ENCODE assay signal across 2 cellular contexts in the genomic region with DNA sequence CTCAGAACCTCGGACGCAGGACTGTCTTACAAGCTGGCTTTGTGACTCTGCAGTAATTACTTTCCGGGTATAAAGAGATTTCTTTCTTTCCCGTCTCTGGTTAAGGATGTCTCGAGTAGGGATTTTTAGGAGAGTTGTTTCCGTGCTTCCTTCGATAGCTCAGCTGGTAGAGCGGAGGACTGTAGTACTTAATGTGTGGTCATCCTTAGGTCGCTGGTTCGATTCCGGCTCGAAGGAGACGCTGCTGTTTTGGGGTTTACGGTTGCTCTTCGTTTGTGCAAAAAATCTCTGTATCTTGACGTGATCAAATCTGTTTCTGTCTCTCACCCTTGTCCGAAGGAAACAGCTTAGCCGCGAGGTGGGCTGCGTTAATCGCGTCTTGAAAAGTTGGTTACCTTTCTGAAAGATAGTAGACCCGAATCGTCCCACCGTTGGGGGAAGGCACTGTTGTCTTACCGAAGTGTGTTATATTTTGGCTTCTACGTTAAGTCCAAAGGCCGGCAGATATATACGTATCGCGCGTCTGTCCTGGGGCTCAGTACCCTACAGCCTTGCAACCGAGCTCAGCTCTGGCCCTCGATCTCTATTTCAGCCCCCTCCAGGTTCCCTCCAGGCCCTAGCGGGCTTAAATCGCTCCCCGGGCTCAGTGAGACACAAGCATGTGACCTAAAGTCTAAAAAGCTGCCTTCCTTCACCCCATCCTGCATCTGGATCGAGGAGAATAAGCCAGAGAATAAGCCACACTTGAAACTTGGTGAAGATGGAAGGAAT.
TF ChIP-seq lines count a peak whose summit lies in the region.

No MANE protein-coding gene starts in this region.

TF ChIP-seq in HEK293, 187 proteins besides CTCF, POLR2A, EP300 and RAD21 (continued from another document):
- TF ChIP-seq, protein P1, sequence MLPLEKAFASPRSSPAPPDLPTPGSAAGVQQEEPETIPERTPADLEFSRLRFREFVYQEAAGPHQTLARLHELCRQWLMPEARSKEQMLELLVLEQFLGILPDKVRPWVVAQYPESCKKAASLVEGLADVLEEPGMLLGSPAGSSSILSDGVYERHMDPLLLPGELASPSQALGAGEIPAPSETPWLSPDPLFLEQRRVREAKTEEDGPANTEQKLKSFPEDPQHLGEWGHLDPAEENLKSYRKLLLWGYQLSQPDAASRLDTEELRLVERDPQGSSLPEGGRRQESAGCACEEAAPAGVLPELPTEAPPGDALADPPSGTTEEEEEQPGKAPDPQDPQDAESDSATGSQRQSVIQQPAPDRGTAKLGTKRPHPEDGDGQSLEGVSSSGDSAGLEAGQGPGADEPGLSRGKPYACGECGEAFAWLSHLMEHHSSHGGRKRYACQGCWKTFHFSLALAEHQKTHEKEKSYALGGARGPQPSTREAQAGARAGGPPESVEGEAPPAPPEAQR (tag by site-specific recombination; IDR thresholded peaks at IDR 0.05), result 0 out of 2 replicates have a peak, but pooled peaks have one; percentile 34
- TF ChIP-seq, protein P2, sequence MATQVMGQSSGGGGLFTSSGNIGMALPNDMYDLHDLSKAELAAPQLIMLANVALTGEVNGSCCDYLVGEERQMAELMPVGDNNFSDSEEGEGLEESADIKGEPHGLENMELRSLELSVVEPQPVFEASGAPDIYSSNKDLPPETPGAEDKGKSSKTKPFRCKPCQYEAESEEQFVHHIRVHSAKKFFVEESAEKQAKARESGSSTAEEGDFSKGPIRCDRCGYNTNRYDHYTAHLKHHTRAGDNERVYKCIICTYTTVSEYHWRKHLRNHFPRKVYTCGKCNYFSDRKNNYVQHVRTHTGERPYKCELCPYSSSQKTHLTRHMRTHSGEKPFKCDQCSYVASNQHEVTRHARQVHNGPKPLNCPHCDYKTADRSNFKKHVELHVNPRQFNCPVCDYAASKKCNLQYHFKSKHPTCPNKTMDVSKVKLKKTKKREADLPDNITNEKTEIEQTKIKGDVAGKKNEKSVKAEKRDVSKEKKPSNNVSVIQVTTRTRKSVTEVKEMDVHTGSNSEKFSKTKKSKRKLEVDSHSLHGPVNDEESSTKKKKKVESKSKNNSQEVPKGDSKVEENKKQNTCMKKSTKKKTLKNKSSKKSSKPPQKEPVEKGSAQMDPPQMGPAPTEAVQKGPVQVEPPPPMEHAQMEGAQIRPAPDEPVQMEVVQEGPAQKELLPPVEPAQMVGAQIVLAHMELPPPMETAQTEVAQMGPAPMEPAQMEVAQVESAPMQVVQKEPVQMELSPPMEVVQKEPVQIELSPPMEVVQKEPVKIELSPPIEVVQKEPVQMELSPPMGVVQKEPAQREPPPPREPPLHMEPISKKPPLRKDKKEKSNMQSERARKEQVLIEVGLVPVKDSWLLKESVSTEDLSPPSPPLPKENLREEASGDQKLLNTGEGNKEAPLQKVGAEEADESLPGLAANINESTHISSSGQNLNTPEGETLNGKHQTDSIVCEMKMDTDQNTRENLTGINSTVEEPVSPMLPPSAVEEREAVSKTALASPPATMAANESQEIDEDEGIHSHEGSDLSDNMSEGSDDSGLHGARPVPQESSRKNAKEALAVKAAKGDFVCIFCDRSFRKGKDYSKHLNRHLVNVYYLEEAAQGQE (tag by site-specific recombination; IDR thresholded peaks at IDR 0.05), result peak; percentile 85
- TF ChIP-seq MEIS1 (CRISPR knock-in tag; IDR thresholded peaks at IDR 0.05; ENCODE audit: borderline replicate concordance) (no peak), ZNF366 (tag by site-specific recombination; conservative IDR thresholded peaks at IDR 0.05) (peak; percentile 84), ZFP69B (tag by site-specific recombination; IDR thresholded peaks at IDR 0.05) (peak; percentile 63; the same call in 1 of the 2 replicates), ZBTB17 (tag by site-specific recombination; IDR thresholded peaks at IDR 0.05) (peak; percentile 31; the same call in 1 of the 2 replicates)
- TF ChIP-seq, protein P3, sequence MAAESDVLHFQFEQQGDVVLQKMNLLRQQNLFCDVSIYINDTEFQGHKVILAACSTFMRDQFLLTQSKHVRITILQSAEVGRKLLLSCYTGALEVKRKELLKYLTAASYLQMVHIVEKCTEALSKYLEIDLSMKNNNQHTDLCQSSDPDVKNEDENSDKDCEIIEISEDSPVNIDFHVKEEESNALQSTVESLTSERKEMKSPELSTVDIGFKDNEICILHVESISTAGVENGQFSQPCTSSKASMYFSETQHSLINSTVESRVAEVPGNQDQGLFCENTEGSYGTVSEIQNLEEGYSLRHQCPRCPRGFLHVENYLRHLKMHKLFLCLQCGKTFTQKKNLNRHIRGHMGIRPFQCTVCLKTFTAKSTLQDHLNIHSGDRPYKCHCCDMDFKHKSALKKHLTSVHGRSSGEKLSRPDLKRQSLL (tag by site-specific recombination; IDR thresholded peaks at IDR 0.05), result 0 out of 2 replicates have a peak, but pooled peaks have one; percentile 8

TF ChIP-seq in K562, 482 proteins besides CTCF, POLR2A, EP300 and RAD21 (continued from another document and continues in another):
- TF ChIP-seq, protein P4, sequence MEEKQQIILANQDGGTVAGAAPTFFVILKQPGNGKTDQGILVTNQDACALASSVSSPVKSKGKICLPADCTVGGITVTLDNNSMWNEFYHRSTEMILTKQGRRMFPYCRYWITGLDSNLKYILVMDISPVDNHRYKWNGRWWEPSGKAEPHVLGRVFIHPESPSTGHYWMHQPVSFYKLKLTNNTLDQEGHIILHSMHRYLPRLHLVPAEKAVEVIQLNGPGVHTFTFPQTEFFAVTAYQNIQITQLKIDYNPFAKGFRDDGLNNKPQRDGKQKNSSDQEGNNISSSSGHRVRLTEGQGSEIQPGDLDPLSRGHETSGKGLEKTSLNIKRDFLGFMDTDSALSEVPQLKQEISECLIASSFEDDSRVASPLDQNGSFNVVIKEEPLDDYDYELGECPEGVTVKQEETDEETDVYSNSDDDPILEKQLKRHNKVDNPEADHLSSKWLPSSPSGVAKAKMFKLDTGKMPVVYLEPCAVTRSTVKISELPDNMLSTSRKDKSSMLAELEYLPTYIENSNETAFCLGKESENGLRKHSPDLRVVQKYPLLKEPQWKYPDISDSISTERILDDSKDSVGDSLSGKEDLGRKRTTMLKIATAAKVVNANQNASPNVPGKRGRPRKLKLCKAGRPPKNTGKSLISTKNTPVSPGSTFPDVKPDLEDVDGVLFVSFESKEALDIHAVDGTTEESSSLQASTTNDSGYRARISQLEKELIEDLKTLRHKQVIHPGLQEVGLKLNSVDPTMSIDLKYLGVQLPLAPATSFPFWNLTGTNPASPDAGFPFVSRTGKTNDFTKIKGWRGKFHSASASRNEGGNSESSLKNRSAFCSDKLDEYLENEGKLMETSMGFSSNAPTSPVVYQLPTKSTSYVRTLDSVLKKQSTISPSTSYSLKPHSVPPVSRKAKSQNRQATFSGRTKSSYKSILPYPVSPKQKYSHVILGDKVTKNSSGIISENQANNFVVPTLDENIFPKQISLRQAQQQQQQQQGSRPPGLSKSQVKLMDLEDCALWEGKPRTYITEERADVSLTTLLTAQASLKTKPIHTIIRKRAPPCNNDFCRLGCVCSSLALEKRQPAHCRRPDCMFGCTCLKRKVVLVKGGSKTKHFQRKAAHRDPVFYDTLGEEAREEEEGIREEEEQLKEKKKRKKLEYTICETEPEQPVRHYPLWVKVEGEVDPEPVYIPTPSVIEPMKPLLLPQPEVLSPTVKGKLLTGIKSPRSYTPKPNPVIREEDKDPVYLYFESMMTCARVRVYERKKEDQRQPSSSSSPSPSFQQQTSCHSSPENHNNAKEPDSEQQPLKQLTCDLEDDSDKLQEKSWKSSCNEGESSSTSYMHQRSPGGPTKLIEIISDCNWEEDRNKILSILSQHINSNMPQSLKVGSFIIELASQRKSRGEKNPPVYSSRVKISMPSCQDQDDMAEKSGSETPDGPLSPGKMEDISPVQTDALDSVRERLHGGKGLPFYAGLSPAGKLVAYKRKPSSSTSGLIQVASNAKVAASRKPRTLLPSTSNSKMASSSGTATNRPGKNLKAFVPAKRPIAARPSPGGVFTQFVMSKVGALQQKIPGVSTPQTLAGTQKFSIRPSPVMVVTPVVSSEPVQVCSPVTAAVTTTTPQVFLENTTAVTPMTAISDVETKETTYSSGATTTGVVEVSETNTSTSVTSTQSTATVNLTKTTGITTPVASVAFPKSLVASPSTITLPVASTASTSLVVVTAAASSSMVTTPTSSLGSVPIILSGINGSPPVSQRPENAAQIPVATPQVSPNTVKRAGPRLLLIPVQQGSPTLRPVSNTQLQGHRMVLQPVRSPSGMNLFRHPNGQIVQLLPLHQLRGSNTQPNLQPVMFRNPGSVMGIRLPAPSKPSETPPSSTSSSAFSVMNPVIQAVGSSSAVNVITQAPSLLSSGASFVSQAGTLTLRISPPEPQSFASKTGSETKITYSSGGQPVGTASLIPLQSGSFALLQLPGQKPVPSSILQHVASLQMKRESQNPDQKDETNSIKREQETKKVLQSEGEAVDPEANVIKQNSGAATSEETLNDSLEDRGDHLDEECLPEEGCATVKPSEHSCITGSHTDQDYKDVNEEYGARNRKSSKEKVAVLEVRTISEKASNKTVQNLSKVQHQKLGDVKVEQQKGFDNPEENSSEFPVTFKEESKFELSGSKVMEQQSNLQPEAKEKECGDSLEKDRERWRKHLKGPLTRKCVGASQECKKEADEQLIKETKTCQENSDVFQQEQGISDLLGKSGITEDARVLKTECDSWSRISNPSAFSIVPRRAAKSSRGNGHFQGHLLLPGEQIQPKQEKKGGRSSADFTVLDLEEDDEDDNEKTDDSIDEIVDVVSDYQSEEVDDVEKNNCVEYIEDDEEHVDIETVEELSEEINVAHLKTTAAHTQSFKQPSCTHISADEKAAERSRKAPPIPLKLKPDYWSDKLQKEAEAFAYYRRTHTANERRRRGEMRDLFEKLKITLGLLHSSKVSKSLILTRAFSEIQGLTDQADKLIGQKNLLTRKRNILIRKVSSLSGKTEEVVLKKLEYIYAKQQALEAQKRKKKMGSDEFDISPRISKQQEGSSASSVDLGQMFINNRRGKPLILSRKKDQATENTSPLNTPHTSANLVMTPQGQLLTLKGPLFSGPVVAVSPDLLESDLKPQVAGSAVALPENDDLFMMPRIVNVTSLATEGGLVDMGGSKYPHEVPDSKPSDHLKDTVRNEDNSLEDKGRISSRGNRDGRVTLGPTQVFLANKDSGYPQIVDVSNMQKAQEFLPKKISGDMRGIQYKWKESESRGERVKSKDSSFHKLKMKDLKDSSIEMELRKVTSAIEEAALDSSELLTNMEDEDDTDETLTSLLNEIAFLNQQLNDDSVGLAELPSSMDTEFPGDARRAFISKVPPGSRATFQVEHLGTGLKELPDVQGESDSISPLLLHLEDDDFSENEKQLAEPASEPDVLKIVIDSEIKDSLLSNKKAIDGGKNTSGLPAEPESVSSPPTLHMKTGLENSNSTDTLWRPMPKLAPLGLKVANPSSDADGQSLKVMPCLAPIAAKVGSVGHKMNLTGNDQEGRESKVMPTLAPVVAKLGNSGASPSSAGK (IDR thresholded peaks at IDR 0.05), result no peak
- TF ChIP-seq, protein P5, sequence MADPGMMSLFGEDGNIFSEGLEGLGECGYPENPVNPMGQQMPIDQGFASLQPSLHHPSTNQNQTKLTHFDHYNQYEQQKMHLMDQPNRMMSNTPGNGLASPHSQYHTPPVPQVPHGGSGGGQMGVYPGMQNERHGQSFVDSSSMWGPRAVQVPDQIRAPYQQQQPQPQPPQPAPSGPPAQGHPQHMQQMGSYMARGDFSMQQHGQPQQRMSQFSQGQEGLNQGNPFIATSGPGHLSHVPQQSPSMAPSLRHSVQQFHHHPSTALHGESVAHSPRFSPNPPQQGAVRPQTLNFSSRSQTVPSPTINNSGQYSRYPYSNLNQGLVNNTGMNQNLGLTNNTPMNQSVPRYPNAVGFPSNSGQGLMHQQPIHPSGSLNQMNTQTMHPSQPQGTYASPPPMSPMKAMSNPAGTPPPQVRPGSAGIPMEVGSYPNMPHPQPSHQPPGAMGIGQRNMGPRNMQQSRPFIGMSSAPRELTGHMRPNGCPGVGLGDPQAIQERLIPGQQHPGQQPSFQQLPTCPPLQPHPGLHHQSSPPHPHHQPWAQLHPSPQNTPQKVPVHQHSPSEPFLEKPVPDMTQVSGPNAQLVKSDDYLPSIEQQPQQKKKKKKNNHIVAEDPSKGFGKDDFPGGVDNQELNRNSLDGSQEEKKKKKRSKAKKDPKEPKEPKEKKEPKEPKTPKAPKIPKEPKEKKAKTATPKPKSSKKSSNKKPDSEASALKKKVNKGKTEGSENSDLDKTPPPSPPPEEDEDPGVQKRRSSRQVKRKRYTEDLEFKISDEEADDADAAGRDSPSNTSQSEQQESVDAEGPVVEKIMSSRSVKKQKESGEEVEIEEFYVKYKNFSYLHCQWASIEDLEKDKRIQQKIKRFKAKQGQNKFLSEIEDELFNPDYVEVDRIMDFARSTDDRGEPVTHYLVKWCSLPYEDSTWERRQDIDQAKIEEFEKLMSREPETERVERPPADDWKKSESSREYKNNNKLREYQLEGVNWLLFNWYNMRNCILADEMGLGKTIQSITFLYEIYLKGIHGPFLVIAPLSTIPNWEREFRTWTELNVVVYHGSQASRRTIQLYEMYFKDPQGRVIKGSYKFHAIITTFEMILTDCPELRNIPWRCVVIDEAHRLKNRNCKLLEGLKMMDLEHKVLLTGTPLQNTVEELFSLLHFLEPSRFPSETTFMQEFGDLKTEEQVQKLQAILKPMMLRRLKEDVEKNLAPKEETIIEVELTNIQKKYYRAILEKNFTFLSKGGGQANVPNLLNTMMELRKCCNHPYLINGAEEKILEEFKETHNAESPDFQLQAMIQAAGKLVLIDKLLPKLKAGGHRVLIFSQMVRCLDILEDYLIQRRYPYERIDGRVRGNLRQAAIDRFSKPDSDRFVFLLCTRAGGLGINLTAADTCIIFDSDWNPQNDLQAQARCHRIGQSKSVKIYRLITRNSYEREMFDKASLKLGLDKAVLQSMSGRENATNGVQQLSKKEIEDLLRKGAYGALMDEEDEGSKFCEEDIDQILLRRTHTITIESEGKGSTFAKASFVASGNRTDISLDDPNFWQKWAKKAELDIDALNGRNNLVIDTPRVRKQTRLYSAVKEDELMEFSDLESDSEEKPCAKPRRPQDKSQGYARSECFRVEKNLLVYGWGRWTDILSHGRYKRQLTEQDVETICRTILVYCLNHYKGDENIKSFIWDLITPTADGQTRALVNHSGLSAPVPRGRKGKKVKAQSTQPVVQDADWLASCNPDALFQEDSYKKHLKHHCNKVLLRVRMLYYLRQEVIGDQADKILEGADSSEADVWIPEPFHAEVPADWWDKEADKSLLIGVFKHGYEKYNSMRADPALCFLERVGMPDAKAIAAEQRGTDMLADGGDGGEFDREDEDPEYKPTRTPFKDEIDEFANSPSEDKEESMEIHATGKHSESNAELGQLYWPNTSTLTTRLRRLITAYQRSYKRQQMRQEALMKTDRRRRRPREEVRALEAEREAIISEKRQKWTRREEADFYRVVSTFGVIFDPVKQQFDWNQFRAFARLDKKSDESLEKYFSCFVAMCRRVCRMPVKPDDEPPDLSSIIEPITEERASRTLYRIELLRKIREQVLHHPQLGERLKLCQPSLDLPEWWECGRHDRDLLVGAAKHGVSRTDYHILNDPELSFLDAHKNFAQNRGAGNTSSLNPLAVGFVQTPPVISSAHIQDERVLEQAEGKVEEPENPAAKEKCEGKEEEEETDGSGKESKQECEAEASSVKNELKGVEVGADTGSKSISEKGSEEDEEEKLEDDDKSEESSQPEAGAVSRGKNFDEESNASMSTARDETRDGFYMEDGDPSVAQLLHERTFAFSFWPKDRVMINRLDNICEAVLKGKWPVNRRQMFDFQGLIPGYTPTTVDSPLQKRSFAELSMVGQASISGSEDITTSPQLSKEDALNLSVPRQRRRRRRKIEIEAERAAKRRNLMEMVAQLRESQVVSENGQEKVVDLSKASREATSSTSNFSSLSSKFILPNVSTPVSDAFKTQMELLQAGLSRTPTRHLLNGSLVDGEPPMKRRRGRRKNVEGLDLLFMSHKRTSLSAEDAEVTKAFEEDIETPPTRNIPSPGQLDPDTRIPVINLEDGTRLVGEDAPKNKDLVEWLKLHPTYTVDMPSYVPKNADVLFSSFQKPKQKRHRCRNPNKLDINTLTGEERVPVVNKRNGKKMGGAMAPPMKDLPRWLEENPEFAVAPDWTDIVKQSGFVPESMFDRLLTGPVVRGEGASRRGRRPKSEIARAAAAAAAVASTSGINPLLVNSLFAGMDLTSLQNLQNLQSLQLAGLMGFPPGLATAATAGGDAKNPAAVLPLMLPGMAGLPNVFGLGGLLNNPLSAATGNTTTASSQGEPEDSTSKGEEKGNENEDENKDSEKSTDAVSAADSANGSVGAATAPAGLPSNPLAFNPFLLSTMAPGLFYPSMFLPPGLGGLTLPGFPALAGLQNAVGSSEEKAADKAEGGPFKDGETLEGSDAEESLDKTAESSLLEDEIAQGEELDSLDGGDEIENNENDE (IDR thresholded peaks at IDR 0.05; ENCODE audit: low read depth, low read length), result no peak
- TF ChIP-seq RBM17 (IDR thresholded peaks at IDR 0.05; ENCODE audit: borderline replicate concordance, low read depth, low read length), result no peak
- TF ChIP-seq NCOA2 (IDR thresholded peaks at IDR 0.05; ENCODE audit: partially characterized antibody in 2 of 2), result peak in 1 of 2 experiments; percentile 39
- no peak for TF ChIP-seq RB1 (IDR thresholded peaks at IDR 0.05; ENCODE audit: low read depth)
